Comparison of ENCODE assay signal across 8 cellular contexts in the genomic region with DNA sequence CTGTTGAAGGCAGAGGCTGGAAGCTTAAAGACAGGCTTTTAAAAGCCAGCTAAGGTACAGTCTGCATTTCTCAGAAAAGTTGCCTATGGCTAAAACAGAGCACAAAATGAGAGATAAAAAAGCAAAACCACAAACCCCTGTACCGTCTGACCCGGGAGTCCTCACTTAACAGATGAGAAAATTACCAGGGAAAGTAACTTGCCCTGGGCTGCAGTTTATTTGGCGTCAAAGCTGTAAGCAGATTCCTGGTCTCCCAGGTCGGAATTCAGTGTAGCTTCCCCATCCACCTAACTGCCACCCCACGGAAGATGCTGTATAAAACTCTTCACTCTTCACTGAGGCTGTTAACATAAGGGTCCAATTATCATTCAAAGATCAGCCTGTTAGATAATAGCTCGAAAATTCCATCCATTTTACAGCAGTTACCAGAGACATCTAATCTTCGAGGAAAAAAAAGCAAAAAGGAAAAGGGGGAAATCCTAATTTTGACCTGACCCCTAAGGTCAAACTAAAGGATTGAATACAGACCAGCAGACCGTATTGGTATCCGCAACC. TPM values are rescaled to one million over a fixed set of nuclear protein-coding genes. Genes with fewer than 3 reads are reported as not detected.
DNase-seq lines count a peak whose midpoint lies in the region; ATAC-seq, FAIRE-seq and TF ChIP-seq lines count a peak whose summit lies in the region.

No MANE protein-coding gene starts in this region.

- no peak for FAIRE-seq in HTR-8/SVneo (lab: Jason Lieb, UNC)

- CTCF ChIA-PET in A673 (lab: Charles Lee): no interaction called here

- in situ Hi-C loops in brain microvascular endothelial cell (cut with HindIII; ENCODE audit: low pct_ligation_motif_present, low sequenced_read_pairs): no loop called here

- no peaks in the 10 kb centered on the region for H3K27me3 Mint-ChIP-seq in mesothelial cell of epicardium (ENCODE audit: low read depth)

- DNase-seq in A673 (ENCODE audit: low spot score) (no peak), HTR-8/SVneo (ENCODE audit: insufficient read length, low spot score) (peak; percentile 11), brain microvascular endothelial cell (no peak), mesothelial cell of epicardium (ENCODE audit: low spot score in 2 of 2, unreplicated experiment in 2 of 2) (no peak), foreskin keratinocyte (no peak), cerebellar cortex (ENCODE audit: low spot score) (no peak)
- DNase-seq in stimulated activated CD4-positive, alpha-beta T cell treated with anti-CD3 and anti-CD28 coated beads, Interleukin-4, amount 100 ng/mL, for 1 hour: no peak

- peaks cover 14% of the 10 kb centered on the region for H3K4me1 ChIP-seq in A673 (ENCODE audit: insufficient read depth, low read length, poor library complexity, severe bottlenecking)
- H3K4me1 ChIP-seq in foreskin keratinocyte: peaks cover 12% of the 10 kb centered on the region

- peak overlapping the region; percentile 94 for H3K4me3 Mint-ChIP-seq in mesothelial cell of epicardium

- no peak for ATAC-seq in foreskin keratinocyte
- no peak for ATAC-seq in GM21737 (IDR thresholded peaks at IDR 0.05; ENCODE audit: unreplicated experiment)

- no peak for TF ChIP-seq CTCF in A673 (conservative IDR thresholded peaks at IDR 0.05; ENCODE audit: low read depth, low read length)
- TF ChIP-seq CTCF in brain microvascular endothelial cell (IDR thresholded peaks at IDR 0.05; ENCODE audit: low read depth, low read length, missing control alignments): no peak
- no peak for TF ChIP-seq CTCF in mesothelial cell of epicardium (IDR thresholded peaks at IDR 0.05; ENCODE audit: unreplicated experiment)
- TF ChIP-seq CTCF in foreskin keratinocyte (conservative IDR thresholded peaks at IDR 0.05): no peak

- H3K27ac Mint-ChIP-seq in mesothelial cell of epicardium: peak overlapping the region; percentile 97

- H3K36me3 ChIP-seq in A673 (ENCODE audit: insufficient read depth, low read length, poor library complexity, severe bottlenecking) (no peaks in the 10 kb centered on the region), brain microvascular endothelial cell (replicated peaks) (no peaks in the 10 kb centered on the region)

- no peaks in the 10 kb centered on the region for H3K9me3 Mint-ChIP-seq in mesothelial cell of epicardium

- H3K9me3 ChIP-seq in A673 (ENCODE audit: low read depth, low read length, poor library complexity, severe bottlenecking): no peaks in the 10 kb centered on the region

- intact Hi-C loops in A673 (cut with micrococcal nuclease; ENCODE audit: unreplicated experiment): no loop called here

- BruUV-seq in A673 (replicated peaks; lab: Mats Ljungman, UMichigan): TSS peak; percentile 34

- H3K4me1 Mint-ChIP-seq in mesothelial cell of epicardium: peaks cover 25% of the 10 kb centered on the region

- H3K36me3 Mint-ChIP-seq in mesothelial cell of epicardium: no peaks in the 10 kb centered on the region

- H3K4me3 ChIP-seq in A673 (ENCODE audit: low read depth, low read length, poor library complexity, severe bottlenecking): peak overlapping the region; percentile 98
- peak overlapping the region; percentile 84 for H3K4me3 ChIP-seq in brain microvascular endothelial cell (ENCODE audit: low read depth, low read length)

- POLR2A ChIA-PET in A673 (lab: Charles Lee; ENCODE audit: low non-redundant PET): no interaction called here

- H3K27ac ChIP-seq in A673 (ENCODE audit: low read depth, low read length, poor library complexity, severe bottlenecking) (no peak overlapping the region), brain microvascular endothelial cell (no peak overlapping the region), foreskin keratinocyte (no peak overlapping the region)

- H3K27me3 ChIP-seq in A673 (replicated peaks; ENCODE audit: insufficient read depth, low read depth, low read length, poor library complexity): no peaks in the 10 kb centered on the region
- H3K27me3 ChIP-seq in brain microvascular endothelial cell (replicated peaks): no peaks in the 10 kb centered on the region
- H3K27me3 ChIP-seq in foreskin keratinocyte: no peaks in the 10 kb centered on the region

RNA-seq across cellular contexts. Expression of gene TCF20, which starts 1.5 kb away (rescaled TPM):
- total RNA-seq in A673 (2021) (69.3 and 77.8 TPM in 2 replicates), mesothelial cell of epicardium (77.4 to 82.2 TPM (median 80.7 TPM) in 3 replicates), foreskin keratinocyte (54.4 and 55.9 TPM in 2 replicates)
- polyA plus RNA-seq in foreskin keratinocyte: 9.9 and 11.9 TPM in 2 replicates
